ENCODE assay signal across 19 cellular contexts in the genomic region with DNA sequence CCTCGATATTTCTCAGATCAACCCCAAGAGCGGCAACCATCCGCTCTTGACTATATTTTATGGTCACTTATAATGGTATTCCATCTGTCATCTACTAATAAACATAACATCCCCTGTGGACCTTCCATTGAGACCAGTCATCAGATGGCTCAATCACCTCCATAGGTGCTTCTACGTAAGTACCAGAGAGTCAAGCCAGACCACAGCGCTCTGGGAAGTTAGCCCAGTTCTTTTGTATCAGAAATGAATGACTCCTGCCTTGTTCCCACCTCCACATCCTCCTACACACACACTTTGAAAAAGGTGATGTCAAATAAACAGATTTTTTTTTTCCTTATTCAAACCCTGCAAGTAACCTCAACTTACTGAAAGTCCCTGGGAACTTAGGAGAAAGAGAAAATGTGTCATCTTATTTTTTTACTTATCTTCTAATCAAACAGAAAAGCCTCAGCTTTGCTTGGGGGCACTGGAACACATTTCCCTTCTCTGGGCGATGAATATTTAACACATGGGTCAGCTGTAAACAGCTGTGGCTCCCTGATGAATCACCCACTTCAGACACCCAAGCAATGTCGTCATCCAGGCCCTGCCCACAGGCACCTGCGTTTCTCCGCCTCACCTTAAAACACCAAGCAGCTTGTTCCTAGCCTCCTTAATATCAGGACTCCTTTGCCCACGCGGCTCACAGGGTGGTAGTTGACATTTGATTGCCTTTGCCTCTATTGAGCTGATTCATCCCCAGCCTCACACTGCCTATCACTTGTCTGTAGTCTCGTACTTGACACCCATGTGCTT.
A peak's percentile ranks its signal among the peaks of the same experiment; 100 is the strongest.
DNase-seq lines count a peak whose midpoint lies in the region; ATAC-seq, FAIRE-seq and TF ChIP-seq lines count a peak whose summit lies in the region.
"Had no signal": no experiment of that assay in that cellular context is flagged by ENCODE, and none has a peak within 500 bp of the region (broad histone marks: within the 10 kb centered on the region; RNA-seq: fewer than 3 reads in every experiment).

No MANE protein-coding gene starts in this region.

- no peak overlapping the region for H3K4me3 ChIP-seq in keratinocyte (ENCODE audit: control insufficient read depth in 2 of 3, extremely low read depth in 1 of 3, insufficient read depth in 2 of 3, low read depth in 1 of 3, low read length in 3 of 3)
- H3K4me3 ChIP-seq in uterus: no peak overlapping the region
- H3K4me3 ChIP-seq: body of pancreas, suprapubic skin had no signal

- dilution Hi-C loops in keratinocyte (cut with MboI; ENCODE audit: extremely low pct_ligation_motif_present, low sequenced_read_pairs): no loop called here

- TF ChIP-seq CTCF in keratinocyte (optimal IDR thresholded peaks at IDR 0.05 in 1 of 3, IDR thresholded peaks at IDR 0.05 in 1 of 3, conservative IDR thresholded peaks at IDR 0.05 in 1 of 3; ENCODE audit: extremely low read depth in 1 of 3, insufficient read depth in 2 of 3, low read length in 3 of 3): no peak
- no peak for TF ChIP-seq CTCF in HFFc6 (IDR thresholded peaks at IDR 0.05)
- TF ChIP-seq CTCF in uterus (IDR thresholded peaks at IDR 0.05): no peak

- no peak overlapping the region for H2AFZ ChIP-seq in keratinocyte (ENCODE audit: control insufficient read depth, low read length)

- H3K4me1 Mint-ChIP-seq in activated T-helper 17 cell treated with anti-CD3 and anti-CD28 coated beads, Interleukin-2, amount 50 U/mL, for 72 hours: no peaks in the 10 kb centered on the region
- no peaks in the 10 kb centered on the region for H3K4me1 Mint-ChIP-seq in HFFc6 (ENCODE audit: low read depth)

- FAIRE-seq in keratinocyte (lab: Jason Lieb, UNC): peak; percentile 5
- FAIRE-seq in HTR-8/SVneo (lab: Jason Lieb, UNC): no peak
- FAIRE-seq: H1 had no signal

- H3K27me3 ChIP-seq in keratinocyte (ENCODE audit: control insufficient read depth, extremely low read depth, insufficient read depth, low read length) (no peaks in the 10 kb centered on the region), uterus (no peaks in the 10 kb centered on the region)
- H3K27me3 ChIP-seq: body of pancreas, suprapubic skin had no signal

- no peaks in the 10 kb centered on the region for H4K20me1 ChIP-seq in keratinocyte (ENCODE audit: control insufficient read depth, extremely low read depth, insufficient read depth, low read length)

- intact Hi-C loops in uterus (cut with DNase I; ENCODE audit: low total_unique reads): no loop called here

- no peak overlapping the region for H3K4me2 ChIP-seq in keratinocyte (ENCODE audit: control insufficient read depth, extremely low read depth, insufficient read depth, low read depth, low read length)
- H3K4me2 ChIP-seq: SK-N-SH had no signal

- H3K27me3 Mint-ChIP-seq in activated T-helper 17 cell treated with anti-CD3 and anti-CD28 coated beads, Interleukin-2, amount 50 U/mL, for 72 hours: peaks cover 22% of the 10 kb centered on the region
- no peaks in the 10 kb centered on the region for H3K27me3 Mint-ChIP-seq in HFFc6 (ENCODE audit: insufficient read depth)

- H3K9me3 ChIP-seq in keratinocyte (ENCODE audit: control insufficient read depth, low read depth, low read length) (no peaks in the 10 kb centered on the region), uterus (no peaks in the 10 kb centered on the region)
- H3K9me3 ChIP-seq: SK-N-SH, suprapubic skin had no signal

- H3K79me2 ChIP-seq in keratinocyte (ENCODE audit: control insufficient read depth, insufficient read depth, low read length): no peaks in the 10 kb centered on the region

- no peaks in the 10 kb centered on the region for H3K36me3 Mint-ChIP-seq in activated T-helper 17 cell treated with anti-CD3 and anti-CD28 coated beads, Interleukin-2, amount 50 U/mL, for 72 hours (ENCODE audit: low read depth)
- peaks cover 5% of the 10 kb centered on the region; the same call in 1 of the 2 replicates for H3K36me3 Mint-ChIP-seq in HFFc6 (ENCODE audit: low read depth)

- no peaks in the 10 kb centered on the region for H3K9me1 ChIP-seq in keratinocyte (ENCODE audit: control insufficient read depth, extremely low read depth, insufficient read depth, low read length)

- TF ChIP-seq POLR2A in uterus (IDR thresholded peaks at IDR 0.05): no peak

- H3K9me3 Mint-ChIP-seq in activated T-helper 17 cell treated with anti-CD3 and anti-CD28 coated beads, Interleukin-2, amount 50 U/mL, for 72 hours: peaks cover 8% of the 10 kb centered on the region
- peaks cover 72% of the 10 kb centered on the region for H3K9me3 Mint-ChIP-seq in HFFc6

- H3K4me3 Mint-ChIP-seq in activated T-helper 17 cell treated with anti-CD3 and anti-CD28 coated beads, Interleukin-2, amount 50 U/mL, for 72 hours: no peak overlapping the region
- no peak overlapping the region for H3K4me3 Mint-ChIP-seq in HFFc6

- H3K4me1 ChIP-seq in keratinocyte (ENCODE audit: control insufficient read depth, extremely low read depth, insufficient read depth, low read length) (no peaks in the 10 kb centered on the region), uterus (no peaks in the 10 kb centered on the region)
- H3K4me1 ChIP-seq: body of pancreas had no signal

- H3K27ac ChIP-seq in keratinocyte (ENCODE audit: control insufficient read depth, insufficient read depth, low read length): no peak overlapping the region
- H3K27ac ChIP-seq in uterus: no peak overlapping the region
- H3K27ac ChIP-seq: body of pancreas, suprapubic skin had no signal

- ATAC-seq in activated T-helper 17 cell treated with anti-CD3 and anti-CD28 coated beads, Interleukin-2, amount 50 U/mL, for 72 hours (replicated peaks): peak; percentile 78
- ATAC-seq: body of pancreas had no signal

- DNase-seq in COLO668 (lab: John Stamatoyannopoulos, UW; ENCODE audit: unreplicated experiment) (peak; percentile 27), HK-2 (ENCODE audit: unreplicated experiment) (peak; percentile 13), keratinocyte (ENCODE audit: low read depth, low spot score) (peak; percentile 73), HFFc6 (no peak), cortex of kidney (lab: John Stamatoyannopoulos, UW) (no peak), HTR-8/SVneo (ENCODE audit: insufficient read length, low spot score) (no peak), uterus (no peak)
- DNase-seq: activated gamma-delta T cell, AML-193, body of pancreas, DMS 273 treated with DMSO at 0.1 percent for 48 hours, foreskin fibroblast, KBM-7, midbrain, NCI-H187, SK-N-SH had no signal

- no peak overlapping the region for H3K27ac Mint-ChIP-seq in activated T-helper 17 cell treated with anti-CD3 and anti-CD28 coated beads, Interleukin-2, amount 50 U/mL, for 72 hours
- H3K27ac Mint-ChIP-seq in HFFc6: no peak overlapping the region

- H3K9ac ChIP-seq in keratinocyte (ENCODE audit: control insufficient read depth, extremely low read depth, insufficient read depth, low read length): no peak overlapping the region
- H3K9ac ChIP-seq: SK-N-SH had no signal

- H3K36me3 ChIP-seq in keratinocyte (ENCODE audit: control insufficient read depth in 2 of 2, extremely low read depth in 1 of 2, insufficient read depth in 2 of 2, low read length in 2 of 2) (no peaks in the 10 kb centered on the region), uterus (no peaks in the 10 kb centered on the region)
- H3K36me3 ChIP-seq: suprapubic skin had no signal

Comparison
In these comparisons a context has a peak if more than half of its experiments do, and no peak if none do; other contexts are left out.
1. DNase-seq: peak in COLO668 (single experiment), HK-2 (single experiment) and keratinocyte (single experiment); none in HFFc6 (single experiment), cortex of kidney (single experiment), HTR-8/SVneo (single experiment) and uterus (0 of 2).